ENCODE assay signal across 8 cellular contexts in the genomic region with DNA sequence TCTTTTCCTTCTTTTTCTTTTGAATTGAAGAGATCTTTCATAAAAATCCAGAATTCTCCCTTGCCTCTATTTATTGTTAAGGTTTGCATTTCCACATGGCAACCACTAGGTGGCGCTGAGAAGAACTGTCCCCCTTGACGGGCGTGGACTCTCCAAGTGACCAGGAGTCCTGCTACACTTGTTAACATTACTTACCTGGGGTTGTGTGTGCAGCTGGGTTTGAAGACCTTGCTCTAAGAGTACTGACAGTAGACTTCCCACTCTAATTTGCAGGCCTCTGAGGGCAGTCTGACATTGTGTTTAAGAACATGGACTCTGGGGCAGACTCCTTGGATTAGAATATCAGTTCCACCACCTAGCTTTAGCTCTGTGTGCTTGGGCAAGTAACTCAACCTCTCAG. TPM values are rescaled to one million over a fixed set of nuclear protein-coding genes. Genes with fewer than 3 reads are reported as not detected.
A peak's percentile ranks its signal among the peaks of the same experiment; 100 is the strongest.
DNase-seq lines count a peak whose midpoint lies in the region; ATAC-seq lines count a peak whose summit lies in the region.

No MANE protein-coding gene starts in this region.

- H3K9me3 Mint-ChIP-seq in CD8-positive, alpha-beta memory T cell = no peaks in the 10 kb centered on the region
- no peaks in the 10 kb centered on the region for H3K9me3 Mint-ChIP-seq in activated T-cell treated with anti-CD3 and anti-CD28 coated beads, Interleukin-2, amount 50 U/mL, for 24 hours

- ATAC-seq in GM21360 (IDR thresholded peaks at IDR 0.05; ENCODE audit: unreplicated experiment) (peak; percentile 65), GM18498 (IDR thresholded peaks at IDR 0.05; ENCODE audit: unreplicated experiment) (no peak)

- H3K36me3 Mint-ChIP-seq in CD8-positive, alpha-beta memory T cell = peaks cover 6 to 11% (median 9%) of the 10 kb centered on the region in 3 donors
- peaks cover 6% of the 10 kb centered on the region for H3K36me3 Mint-ChIP-seq in activated T-cell treated with anti-CD3 and anti-CD28 coated beads, Interleukin-2, amount 50 U/mL, for 24 hours (ENCODE audit: low read depth)

- H3K27ac Mint-ChIP-seq in CD8-positive, alpha-beta memory T cell = peak overlapping the region; percentile 81 to 97 (median 89)
- peak overlapping the region; percentile 18 for H3K27ac Mint-ChIP-seq in activated T-cell treated with anti-CD3 and anti-CD28 coated beads, Interleukin-2, amount 50 U/mL, for 24 hours

- no peak overlapping the region for H3K27ac ChIP-seq in CD8-positive, alpha-beta memory T cell (ENCODE audit: low read depth, low read length)

- peak; percentile 20 to 64 (median 39) for DNase-seq in CD8-positive, alpha-beta memory T cell
- DNase-seq in NCI-H460 (ENCODE audit: extremely low read depth, low read depth) = peak; percentile 47
- peak; percentile 62 for DNase-seq in activated T-cell treated with anti-CD3 and anti-CD28 coated beads, Interleukin-2, amount 50 U/mL, for 24 hours
- DNase-seq in germinal center (ENCODE audit: low spot score) = peak; percentile 56
- peak; percentile 21 for DNase-seq in stimulated activated CD4-positive, alpha-beta T cell treated with anti-CD3 and anti-CD28 coated beads, Interleukin-4, amount 100 ng/mL, for 1 hour
- DNase-seq in anterior cingulate cortex (lab: John Stamatoyannopoulos, UW) = no peak

- POLR2A ChIA-PET in CD8-positive, alpha-beta memory T cell (lab: Charles Lee) = interaction anchor here (0.8 to 1.7 kb wide), 2 partner anchors 53 to 56 kb away, joined by 3 read pairs; a partner anchor contains a TSS

- H3K27me3 ChIP-seq in CD8-positive, alpha-beta memory T cell (ENCODE audit: insufficient read depth, low read length, poor library complexity, severe bottlenecking) = no peaks in the 10 kb centered on the region

- no peaks in the 10 kb centered on the region for H3K36me3 ChIP-seq in CD8-positive, alpha-beta memory T cell (ENCODE audit: insufficient read depth, low read length)

- CTCF ChIA-PET in CD8-positive, alpha-beta memory T cell (lab: Charles Lee) = interaction anchor here (0.7 to 6.1 kb wide), 19 partner anchors 9 to 202 kb away, joined by 3 to 72 read pairs (median 5); a partner anchor contains a TSS

- peaks cover 50% of the 10 kb centered on the region for H3K4me1 ChIP-seq in CD8-positive, alpha-beta memory T cell (ENCODE audit: insufficient read depth, low read length)

- H3K27me3 Mint-ChIP-seq in CD8-positive, alpha-beta memory T cell = peaks cover 0 to 3% of the 10 kb centered on the region in 2 donors
- H3K27me3 Mint-ChIP-seq in activated T-cell treated with anti-CD3 and anti-CD28 coated beads, Interleukin-2, amount 50 U/mL, for 24 hours = no peaks in the 10 kb centered on the region

- H3K9me3 ChIP-seq in CD8-positive, alpha-beta memory T cell (ENCODE audit: low read length) = no peaks in the 10 kb centered on the region

- H3K4me3 ChIP-seq in CD8-positive, alpha-beta memory T cell (ENCODE audit: low read length) = no peak overlapping the region

- H3K4me1 Mint-ChIP-seq in CD8-positive, alpha-beta memory T cell = peaks cover 81 to 97% (median 94%) of the 10 kb centered on the region in 3 donors
- H3K4me1 Mint-ChIP-seq in activated T-cell treated with anti-CD3 and anti-CD28 coated beads, Interleukin-2, amount 50 U/mL, for 24 hours (ENCODE audit: low read depth) = peaks cover 72% of the 10 kb centered on the region

- H3K4me3 Mint-ChIP-seq in CD8-positive, alpha-beta memory T cell = peak overlapping the region in 3 of 7 donors; percentile 11 to 33 (median 18)
- H3K4me3 Mint-ChIP-seq in activated T-cell treated with anti-CD3 and anti-CD28 coated beads, Interleukin-2, amount 50 U/mL, for 24 hours = no peak overlapping the region

RNA-seq across cellular contexts. Expression of a gene that starts 52.8 kb away (rescaled TPM):
- total RNA-seq in CD8-positive, alpha-beta memory T cell = 10 to 100 TPM; 15.6 to 16.2 TPM
- polyA plus RNA-seq in CD8-positive, alpha-beta memory T cell = 16.5 TPM
- 36.5 and 42.8 TPM in 2 replicates for total RNA-seq in NCI-H460 (2014; rRNA removed; shearing (Covaris generic))
- polyA plus RNA-seq in NCI-H460 (2014; cell fraction: nucleus; rRNA removed) = 12.9 and 16.5 TPM in 2 replicates

Comparison
In these comparisons a context has a peak if more than half of its experiments do, and no peak if none do; other contexts are left out.
1. DNase-seq: peak in CD8-positive, alpha-beta memory T cell (5 of 5), NCI-H460 (single experiment), activated T-cell treated with anti-CD3 and anti-CD28 coated beads, Interleukin-2, amount 50 U/mL, for 24 hours (single experiment), germinal center (single experiment) and stimulated activated CD4-positive, alpha-beta T cell treated with anti-CD3 and anti-CD28 coated beads, Interleukin-4, amount 100 ng/mL, for 1 hour (single experiment); none in anterior cingulate cortex (0 of 58).